ENCODE assay signal across 18 cellular contexts in genomic region chr9:79813262-79813646, GRCh38.
DNase-seq lines count a peak whose midpoint lies in the region; ATAC-seq, FAIRE-seq and TF ChIP-seq lines count a peak whose summit lies in the region.
"Had no signal": no experiment of that assay in that cellular context is flagged by ENCODE, and none has a peak within 500 bp of the region (broad histone marks: within the 10 kb centered on the region; RNA-seq: fewer than 3 reads in every experiment).

No MANE protein-coding gene starts in this region.

- H3K9ac ChIP-seq in BLaER1 = peak overlapping the region; percentile 67
- H3K9ac ChIP-seq in OCI-LY3 (ENCODE audit: low read length) = no peak overlapping the region

- H3K27ac Mint-ChIP-seq in central memory CD8-positive, alpha-beta T cell (ENCODE audit: low read depth) = peak overlapping the region; percentile 86
- H3K27ac Mint-ChIP-seq: nephron had no signal

- ATAC-seq in A549 = no peak
- ATAC-seq in central memory CD8-positive, alpha-beta T cell (replicated peaks; ENCODE audit: extremely low read depth, poor library complexity, severe bottlenecking) = no peak

- H3K9me3 ChIP-seq in A549 (no peaks in the 10 kb centered on the region), BLaER1 (no peaks in the 10 kb centered on the region), OCI-LY3 (ENCODE audit: insufficient read depth, low read length) (no peaks in the 10 kb centered on the region)
- H3K9me3 ChIP-seq: HAP-1, thyroid gland had no signal

- TF ChIP-seq EP300 in A549 (IDR thresholded peaks at IDR 0.05) = no peak

- H3K4me2 ChIP-seq in A549 (no peak overlapping the region), BLaER1 (peak overlapping the region; percentile 88), OCI-LY3 (ENCODE audit: low read length) (peak overlapping the region; percentile 62)

- H3K4me3 ChIP-seq in A549 (no peak overlapping the region), BLaER1 (peak overlapping the region; percentile 60), OCI-LY3 (ENCODE audit: low read length) (peak overlapping the region; percentile 57)
- H3K4me3 ChIP-seq: HAP-1, thyroid gland had no signal

- H3K27me3 ChIP-seq in BLaER1 = no peaks in the 10 kb centered on the region
- H3K27me3 ChIP-seq in OCI-LY3 (ENCODE audit: low read depth, low read length) = peaks cover 71% of the 10 kb centered on the region
- H3K27me3 ChIP-seq: thyroid gland had no signal

- no peaks in the 10 kb centered on the region for H3K79me2 ChIP-seq in OCI-LY3 (ENCODE audit: low read length)

- H3K4me3 Mint-ChIP-seq in central memory CD8-positive, alpha-beta T cell = peak overlapping the region; percentile 67
- H3K4me3 Mint-ChIP-seq: nephron had no signal

- H3K36me3 ChIP-seq in BLaER1 = no peaks in the 10 kb centered on the region
- H3K36me3 ChIP-seq in OCI-LY3 (replicated peaks; ENCODE audit: low read depth, low read length) = no peaks in the 10 kb centered on the region
- H3K36me3 ChIP-seq: HAP-1, thyroid gland had no signal

- CTCF ChIA-PET in A549 (lab: Yijun Ruan, JAX) = no interaction called here

- H3K36me3 Mint-ChIP-seq in central memory CD8-positive, alpha-beta T cell (ENCODE audit: insufficient read depth) = peaks cover 2% of the 10 kb centered on the region

- H3K27ac ChIP-seq in A549 (no peak overlapping the region), BLaER1 (peak overlapping the region; percentile 87), OCI-LY3 (ENCODE audit: low read length) (no peak overlapping the region)
- H3K27ac ChIP-seq: C4-2B, thyroid gland had no signal

- TF ChIP-seq POLR2A in A549 (IDR thresholded peaks at IDR 0.05; ENCODE audit: low read length) = no peak

- H4K20me1 ChIP-seq in BLaER1 (no peaks in the 10 kb centered on the region), OCI-LY3 (ENCODE audit: insufficient read depth, low read length) (peaks cover 46% of the 10 kb centered on the region)

- TF ChIP-seq CTCF in A549 (IDR thresholded peaks at IDR 0.05) (no peak), OCI-LY3 (IDR thresholded peaks at IDR 0.05; ENCODE audit: low read depth, low read length) (no peak)

- TF ChIP-seq RAD21 in A549 (conservative IDR thresholded peaks at IDR 0.05 in 1 of 2, IDR thresholded peaks at IDR 0.05 in 1 of 2) = no peak

- H3K9me3 Mint-ChIP-seq in central memory CD8-positive, alpha-beta T cell = no peaks in the 10 kb centered on the region
- H3K9me3 Mint-ChIP-seq: nephron had no signal

- no peak overlapping the region for H2AFZ ChIP-seq in OCI-LY3 (ENCODE audit: low read depth, low read length)

- POLR2A ChIA-PET in A549 (lab: Yijun Ruan, JAX) = no interaction called here

- peak; percentile 59 for FAIRE-seq in A549 (lab: Jason Lieb, UNC)
- FAIRE-seq: endometrium had no signal

- no peaks in the 10 kb centered on the region for H3K27me3 Mint-ChIP-seq in central memory CD8-positive, alpha-beta T cell

- 86% methylated on average over 1 of the region's 1 CpG for WGBS in A549 (ENCODE audit: missing lambda C conversion rate)

- DNase-seq in A549 (ENCODE audit: low read depth in 1 of 2, low spot score in 1 of 2) (no peak), NCI-H345 treated with DMSO at 0.1 percent for 48 hours (lab: John Stamatoyannopoulos, UW; ENCODE audit: unreplicated experiment) (no peak), NCI-H748 (lab: John Stamatoyannopoulos, UW; ENCODE audit: unreplicated experiment) (no peak), COLO668 (lab: John Stamatoyannopoulos, UW; ENCODE audit: unreplicated experiment) (no peak)
- no peak for DNase-seq in central memory CD8-positive, alpha-beta T cell (ENCODE audit: low spot score in 2 of 2)
- no peak for DNase-seq in stimulated activated CD4-positive, alpha-beta T cell treated with anti-CD3 and anti-CD28 coated beads, Interleukin-4, amount 100 ng/mL, for 4 hours
- DNase-seq: amygdala; foreskin fibroblast; NCI-H1436 treated with DMSO at 0.1 percent for 48 hours; NCI-H446; stimulated activated CD4-positive, alpha-beta T cell treated with anti-CD3 and anti-CD28 coated beads, Interleukin-1b, Interleukin-23, amount 100 ng/mL, for 48 hours; thyroid gland had no signal

- peaks cover 26% of the 10 kb centered on the region for H3K4me1 Mint-ChIP-seq in central memory CD8-positive, alpha-beta T cell

- peaks cover 18% of the 10 kb centered on the region; the same call in 2 of the 3 replicates for H3K4me1 ChIP-seq in A549
- peaks cover 96% of the 10 kb centered on the region for H3K4me1 ChIP-seq in BLaER1
- peaks cover 47% of the 10 kb centered on the region for H3K4me1 ChIP-seq in OCI-LY3 (ENCODE audit: low read length)

TF ChIP-seq in A549, 52 proteins besides CTCF, POLR2A, EP300 and RAD21:
- TF ChIP-seq JUNB (IDR thresholded peaks at IDR 0.05) (no peak), TFCP2L1 (CRISPR knock-in tag; IDR thresholded peaks at IDR 0.05) (no peak), PHF8 (IDR thresholded peaks at IDR 0.05; ENCODE audit: borderline replicate concordance, low read depth) (no peak), ZC3H11A (IDR thresholded peaks at IDR 0.05) (no peak)
